18 cellular contexts compared by ENCODE assay signal in the genomic region with DNA sequence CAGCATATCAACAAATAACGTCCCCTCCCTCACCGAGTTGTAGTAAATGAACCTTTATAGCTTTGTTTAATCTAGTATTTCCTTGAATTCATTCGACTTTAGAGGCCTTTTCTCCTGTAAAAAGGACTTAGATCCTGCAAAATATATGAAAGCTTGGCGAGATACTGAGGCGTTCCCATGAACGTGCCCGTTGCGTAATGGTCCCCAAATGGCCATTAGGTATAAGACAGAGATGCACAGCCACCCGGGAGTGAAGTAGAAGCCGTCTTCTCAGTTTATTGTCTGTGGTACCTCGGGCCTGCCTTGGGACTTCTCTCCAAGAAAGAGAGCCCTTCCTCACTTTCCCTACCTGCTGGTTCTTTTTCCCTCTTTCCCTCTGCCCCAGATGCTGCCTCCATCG.
DNase-seq lines count a peak whose midpoint lies in the region; ATAC-seq and TF ChIP-seq lines count a peak whose summit lies in the region.
"Had no signal": no experiment of that assay in that cellular context is flagged by ENCODE, and none has a peak within 500 bp of the region (broad histone marks: within the 10 kb centered on the region; RNA-seq: fewer than 3 reads in every experiment).

No MANE protein-coding gene starts in this region.

- H3K4me1 Mint-ChIP-seq in Calu3 (ENCODE audit: low read depth, unreplicated experiment) (peaks cover 29% of the 10 kb centered on the region), T-cell (peaks cover 6 to 11% (median 11%) of the 10 kb centered on the region in 3 donors), glutamatergic neuron (ENCODE audit: low read depth, unreplicated experiment) (peaks cover 13% of the 10 kb centered on the region), osteocyte (ENCODE audit: unreplicated experiment) (peaks cover 3% of the 10 kb centered on the region)
- H3K4me1 Mint-ChIP-seq in activated CD4-positive, alpha-beta memory T cell treated with anti-CD3 and anti-CD28 coated beads for 36 hours (ENCODE audit: low read depth), result peaks cover 4% of the 10 kb centered on the region

- POLR2A ChIA-PET in T-cell (lab: Charles Lee), result interaction anchor here in 1 of 2 donors (0.6 kb wide), 1 partner anchor 369 kb away, joined by 5 read pairs; no protein-coding TSS in a partner anchor
- POLR2A ChIA-PET in activated CD4-positive, alpha-beta memory T cell treated with anti-CD3 and anti-CD28 coated beads for 36 hours (lab: Charles Lee), result no interaction called here

- H3K36me3 Mint-ChIP-seq in Calu3 (ENCODE audit: insufficient read depth, unreplicated experiment) (peaks cover 30% of the 10 kb centered on the region), T-cell (no peaks in the 10 kb centered on the region), glutamatergic neuron (ENCODE audit: unreplicated experiment) (peaks cover 6% of the 10 kb centered on the region), osteocyte (ENCODE audit: unreplicated experiment) (peaks cover 2% of the 10 kb centered on the region)
- no peaks in the 10 kb centered on the region for H3K36me3 Mint-ChIP-seq in activated CD4-positive, alpha-beta memory T cell treated with anti-CD3 and anti-CD28 coated beads for 36 hours

- BruUV-seq in Calu3 (replicated peaks; lab: Mats Ljungman, UMichigan), result no TSS peak

- no peaks in the 10 kb centered on the region for H3K9me3 ChIP-seq in uterus
- H3K9me3 ChIP-seq: BE2C, heart right ventricle, sigmoid colon, SJCRH30, thoracic aorta had no signal

- ATAC-seq in T-cell (replicated peaks in 1 of 4), result no peak
- no peak for ATAC-seq in GM18858 (IDR thresholded peaks at IDR 0.05; ENCODE audit: unreplicated experiment)

- H3K4me3 ChIP-seq in uterus, result no peak overlapping the region
- H3K4me3 ChIP-seq: SJCRH30 had no signal

- H3K27ac Mint-ChIP-seq in Calu3 (ENCODE audit: unreplicated experiment) (peak overlapping the region; percentile 42), T-cell (peak overlapping the region in 1 of 2 donors; percentile 3), glutamatergic neuron (ENCODE audit: unreplicated experiment) (peak overlapping the region; percentile 11), osteocyte (ENCODE audit: unreplicated experiment) (no peak overlapping the region)
- no peak overlapping the region for H3K27ac Mint-ChIP-seq in activated CD4-positive, alpha-beta memory T cell treated with anti-CD3 and anti-CD28 coated beads for 36 hours

- no peak for TF ChIP-seq POLR2A in uterus (IDR thresholded peaks at IDR 0.05)

- H3K36me3 ChIP-seq in uterus, result no peaks in the 10 kb centered on the region
- H3K36me3 ChIP-seq: BE2C, cardiac muscle cell, heart right ventricle, sigmoid colon, SJCRH30, thoracic aorta had no signal

- H3K4me3 Mint-ChIP-seq in Calu3 (ENCODE audit: low read depth, unreplicated experiment) (peak overlapping the region; percentile 74), T-cell (peak overlapping the region; percentile 49 to 74 (median 51)), glutamatergic neuron (ENCODE audit: unreplicated experiment) (peak overlapping the region; percentile 72), osteocyte (ENCODE audit: unreplicated experiment) (peak overlapping the region; percentile 67)
- H3K4me3 Mint-ChIP-seq in activated CD4-positive, alpha-beta memory T cell treated with anti-CD3 and anti-CD28 coated beads for 36 hours, result no peak overlapping the region

- H3K27ac ChIP-seq in uterus, result no peak overlapping the region
- H3K27ac ChIP-seq: cardiac muscle cell, heart right ventricle, sigmoid colon, SJCRH30, thoracic aorta had no signal

- TF ChIP-seq CTCF in Calu3 (IDR thresholded peaks at IDR 0.05; ENCODE audit: unreplicated experiment), result no peak
- no peak for TF ChIP-seq CTCF in glutamatergic neuron (IDR thresholded peaks at IDR 0.05; ENCODE audit: partially characterized antibody, unreplicated experiment)
- no peak for TF ChIP-seq CTCF in osteocyte (IDR thresholded peaks at IDR 0.05)
- no peak for TF ChIP-seq CTCF in uterus (IDR thresholded peaks at IDR 0.05)

- peaks cover 0 to 11% of the 10 kb centered on the region in 2 donors for H3K4me1 ChIP-seq in uterus
- H3K4me1 ChIP-seq: BE2C, SJCRH30 had no signal

- DNase-seq in Calu3, result no peak
- DNase-seq in T-cell, result no peak
- DNase-seq in glutamatergic neuron, result no peak
- no peak for DNase-seq in osteocyte (ENCODE audit: extremely low spot score, unreplicated experiment)
- DNase-seq in activated CD4-positive, alpha-beta memory T cell treated with anti-CD3 and anti-CD28 coated beads for 36 hours, result no peak
- no peak for DNase-seq in stimulated activated CD4-positive, alpha-beta T cell treated with anti-CD3 and anti-CD28 coated beads, Interleukin-15, amount 100 ng/mL, for 24 hours
- DNase-seq in uterus, result no peak
- DNase-seq: activated CD8-positive, alpha-beta memory T cell treated with anti-CD3 and anti-CD28 coated beads, Interleukin-2, amount 50 U/mL, for 4 hours; BE2C; effector CD4-positive, alpha-beta T cell; heart right ventricle; mammary epithelial cell; nucleus accumbens; sigmoid colon; SJCRH30 had no signal

- H3K9me3 Mint-ChIP-seq in Calu3 (ENCODE audit: low read depth, unreplicated experiment) (no peaks in the 10 kb centered on the region), T-cell (no peaks in the 10 kb centered on the region), glutamatergic neuron (ENCODE audit: unreplicated experiment) (peaks cover 11% of the 10 kb centered on the region), osteocyte (ENCODE audit: unreplicated experiment) (no peaks in the 10 kb centered on the region)
- H3K9me3 Mint-ChIP-seq in activated CD4-positive, alpha-beta memory T cell treated with anti-CD3 and anti-CD28 coated beads for 36 hours, result no peaks in the 10 kb centered on the region

- CTCF ChIA-PET in Calu3 (lab: Charles Lee) (no interaction called here), T-cell (lab: Charles Lee) (no interaction called here)
- CTCF ChIA-PET in activated CD4-positive, alpha-beta memory T cell treated with anti-CD3 and anti-CD28 coated beads for 36 hours (lab: Charles Lee), result no interaction called here

- H3K27me3 ChIP-seq in uterus, result peaks cover 0 to 14% of the 10 kb centered on the region in 2 donors
- H3K27me3 ChIP-seq: BE2C, SJCRH30 had no signal

- H3K27me3 Mint-ChIP-seq in Calu3 (ENCODE audit: unreplicated experiment), result peaks cover 38% of the 10 kb centered on the region
- H3K27me3 Mint-ChIP-seq in T-cell, result peaks cover 48 to 60% of the 10 kb centered on the region in 2 donors
- peaks cover 16% of the 10 kb centered on the region for H3K27me3 Mint-ChIP-seq in glutamatergic neuron (ENCODE audit: unreplicated experiment)
- H3K27me3 Mint-ChIP-seq in osteocyte (ENCODE audit: unreplicated experiment), result peaks cover 63% of the 10 kb centered on the region
- H3K27me3 Mint-ChIP-seq in activated CD4-positive, alpha-beta memory T cell treated with anti-CD3 and anti-CD28 coated beads for 36 hours, result peaks cover 54% of the 10 kb centered on the region

- intact Hi-C loops in Calu3 (cut with micrococcal nuclease; ENCODE audit: unreplicated experiment), result loop anchor here (5.0 to 10.0 kb wide), 4 partner anchors 78 to 420 kb away; no protein-coding TSS in a partner anchor
- intact Hi-C loops in activated CD4-positive, alpha-beta memory T cell treated with anti-CD3 and anti-CD28 coated beads for 36 hours (cut with micrococcal nuclease), result no loop called here
- intact Hi-C loops in uterus (cut with DNase I; ENCODE audit: low total_unique reads), result no loop called here

Comparison
In these comparisons a context has a peak if more than half of its experiments do, and no peak if none do; other contexts are left out.
1. H3K27ac Mint-ChIP-seq: peak in Calu3 (single experiment) and glutamatergic neuron (single experiment); none in osteocyte (single experiment) and activated CD4-positive, alpha-beta memory T cell treated with anti-CD3 and anti-CD28 coated beads for 36 hours (single experiment).